ENCODE assay signal across 18 cellular contexts in genomic region chr2:178782236-178782635, GRCh38. TPM values are rescaled to one million over a fixed set of nuclear protein-coding genes. Genes with fewer than 3 reads are reported as not detected.
DNase-seq lines count a peak whose midpoint lies in the region; ATAC-seq and TF ChIP-seq lines count a peak whose summit lies in the region.
"Had no signal": no experiment of that assay in that cellular context is flagged by ENCODE, and none has a peak within 500 bp of the region (broad histone marks: within the 10 kb centered on the region; RNA-seq: fewer than 3 reads in every experiment).

No MANE protein-coding gene starts in this region.

- H3K36me3 ChIP-seq in cardiac muscle cell (peaks cover 98% of the 10 kb centered on the region), SJCRH30 (peaks cover 45% of the 10 kb centered on the region)
- H3K36me3 ChIP-seq: BLaER1 had no signal

- H3K9me3 ChIP-seq in cardiac muscle cell (ENCODE audit: low read depth) (no peaks in the 10 kb centered on the region), right cardiac atrium (ENCODE audit: control insufficient read depth, low read length) (no peaks in the 10 kb centered on the region), SJCRH30 (replicated peaks) (no peaks in the 10 kb centered on the region)
- H3K9me3 ChIP-seq: BLaER1 had no signal

- ATAC-seq in right cardiac atrium (no peak), HG02852 (IDR thresholded peaks at IDR 0.05; ENCODE audit: unreplicated experiment) (peak; percentile 88)

- H3K4me1 ChIP-seq in cardiac muscle cell (ENCODE audit: low read depth) = no peaks in the 10 kb centered on the region
- H3K4me1 ChIP-seq in right cardiac atrium (ENCODE audit: control insufficient read depth, insufficient read depth, low read length) = peaks cover 2% of the 10 kb centered on the region
- H3K4me1 ChIP-seq in SJCRH30 = no peaks in the 10 kb centered on the region
- H3K4me1 ChIP-seq: BLaER1 had no signal

- H3K27ac ChIP-seq in cardiac muscle cell (peak overlapping the region; percentile 44), right cardiac atrium (ENCODE audit: low read length) (no peak overlapping the region), SJCRH30 (no peak overlapping the region)
- H3K27ac ChIP-seq: BLaER1 had no signal

- no peak for TF ChIP-seq CTCF in cardiac muscle cell (IDR thresholded peaks at IDR 0.05; ENCODE audit: low read depth, low read length)

- H3K4me3 ChIP-seq in cardiac muscle cell = no peak overlapping the region
- no peak overlapping the region for H3K4me3 ChIP-seq in right cardiac atrium (ENCODE audit: low read length)
- H3K4me3 ChIP-seq in SJCRH30 = no peak overlapping the region
- H3K4me3 ChIP-seq: BLaER1 had no signal

- intact Hi-C loops in right cardiac atrium (cut with DNase I) = no loop called here

- WGBS in right cardiac atrium = 87% methylated on average over 7 of the region's 7 CpGs

- DNase-seq in cardiac muscle cell (ENCODE audit: low read depth in 1 of 2, low spot score in 1 of 2) = no peak
- no peak for DNase-seq in right cardiac atrium
- DNase-seq in M059J (ENCODE audit: low read depth) = peak; percentile 26
- DNase-seq in renal cortical epithelial cell (ENCODE audit: low read depth) = peak; percentile 4
- DNase-seq in ureter (ENCODE audit: low spot score) = no peak
- no peak for DNase-seq in SKM-1 (lab: John Stamatoyannopoulos, UW; ENCODE audit: unreplicated experiment)
- no peak for DNase-seq in SJCRH30
- DNase-seq: 8988T, HCEC 1CT, IMR-90, MV-4-11, NCI-H1417 treated with DMSO at 0.1 percent for 48 hours, NCI-H2029, NCI-H2171 treated with DMSO at 0.1 percent for 48 hours, NCI-H774, SIG-M5 had no signal

- H3K27me3 ChIP-seq in cardiac muscle cell = no peaks in the 10 kb centered on the region
- no peaks in the 10 kb centered on the region for H3K27me3 ChIP-seq in right cardiac atrium (ENCODE audit: control insufficient read depth, insufficient read depth)
- no peaks in the 10 kb centered on the region for H3K27me3 ChIP-seq in SJCRH30
- H3K27me3 ChIP-seq: BLaER1 had no signal

RNA-seq across cellular contexts. Expression of gene TTN, which starts 25.0 kb away (rescaled TPM):
- 473 and 1,214 TPM in 2 replicates for total RNA-seq in cardiac muscle cell
- 1,208 and 1,558 TPM in 2 replicates for polyA plus RNA-seq in cardiac muscle cell
- 1,000 to 10,000 TPM; 1,615 to 2,179 (median 1,851) TPM for total RNA-seq in right cardiac atrium
- 266 TPM for polyA plus RNA-seq in right cardiac atrium
- total RNA-seq in M059J (2014; rRNA removed; shearing (Covaris generic)) = 0.52 and 0.71 TPM in 2 replicates
- total RNA-seq in renal cortical epithelial cell = under 0.01 and 0.05 TPM in 2 replicates
- 3.9 TPM for total RNA-seq in ureter
- total RNA-seq in SJCRH30 (2014; rRNA removed; shearing (Covaris generic)) = 26.2 and 35.0 TPM in 2 replicates

Comparison
In these comparisons a context has a peak if more than half of its experiments do, and no peak if none do; other contexts are left out.
1. DNase-seq: peak in M059J (single experiment) and renal cortical epithelial cell (single experiment); none in cardiac muscle cell (0 of 2), right cardiac atrium (0 of 3), ureter (single experiment), SKM-1 (single experiment) and SJCRH30 (0 of 2).
2. RNA of gene TTN, which starts 25.0 kb away (total RNA-seq): 1,615 to 2,179 TPM in right cardiac atrium and 473 to 1,214 TPM in cardiac muscle cell; 26.2 to 35.0 TPM in SJCRH30, 3.9 TPM in ureter (single experiment), 0.52 to 0.71 TPM in M059J and under 0.01 to 0.05 TPM in renal cortical epithelial cell; every median in the first group is over 10 times any median in the second.